14 cellular contexts compared by ENCODE assay signal in the genomic region with DNA sequence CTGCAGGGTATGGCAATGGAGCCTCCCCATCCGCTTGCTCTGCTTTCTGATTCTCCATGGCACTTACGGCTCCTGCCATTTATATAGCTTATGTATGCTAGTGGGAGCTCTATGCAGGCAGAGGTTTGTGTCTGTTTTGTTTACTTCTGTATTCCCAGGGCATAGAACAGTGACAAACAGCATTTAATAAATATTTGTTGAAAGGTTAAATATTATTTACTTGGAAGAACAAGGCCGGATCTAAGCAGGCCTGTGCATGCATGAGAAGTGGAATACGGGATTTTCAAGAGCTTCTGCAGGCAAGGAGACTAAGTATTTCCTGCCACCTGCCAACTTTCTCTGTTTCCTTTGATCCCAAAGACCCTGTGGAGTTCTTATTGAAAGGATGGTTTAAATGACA.
DNase-seq lines count a peak whose midpoint lies in the region; ATAC-seq and TF ChIP-seq lines count a peak whose summit lies in the region.
"Had no signal": no experiment of that assay in that cellular context is flagged by ENCODE, and none has a peak within 500 bp of the region (broad histone marks: within the 10 kb centered on the region; RNA-seq: fewer than 3 reads in every experiment).

No MANE protein-coding gene starts in this region.

- peaks cover 60% of the 10 kb centered on the region for H3K4me1 Mint-ChIP-seq in activated CD8-positive, alpha-beta T cell treated with anti-CD3 and anti-CD28 coated beads, Interleukin-2, amount 10 ng/mL, durations not matched to agents 7 days and 5 days (ENCODE audit: low read depth)
- H3K4me1 Mint-ChIP-seq in activated CD8-positive, alpha-beta T cell treated with anti-CD3 and anti-CD28 coated beads for 36 hours (ENCODE audit: low read depth), result peaks cover 27% of the 10 kb centered on the region

- intact Hi-C loops in activated CD8-positive, alpha-beta T cell treated with anti-CD3 and anti-CD28 coated beads for 36 hours (cut with micrococcal nuclease), result no loop called here

- H3K36me3 Mint-ChIP-seq in activated CD8-positive, alpha-beta T cell treated with anti-CD3 and anti-CD28 coated beads, Interleukin-2, amount 10 ng/mL, durations not matched to agents 7 days and 5 days (ENCODE audit: low read depth), result peaks cover 62% of the 10 kb centered on the region
- H3K36me3 Mint-ChIP-seq in activated CD8-positive, alpha-beta T cell treated with anti-CD3 and anti-CD28 coated beads for 36 hours (ENCODE audit: low read depth), result peaks cover 3% of the 10 kb centered on the region

- H3K4me3 Mint-ChIP-seq in activated CD8-positive, alpha-beta T cell treated with anti-CD3 and anti-CD28 coated beads, Interleukin-2, amount 10 ng/mL, durations not matched to agents 7 days and 5 days, result no peak overlapping the region
- no peak overlapping the region for H3K4me3 Mint-ChIP-seq in activated CD8-positive, alpha-beta T cell treated with anti-CD3 and anti-CD28 coated beads for 36 hours
- H3K4me3 Mint-ChIP-seq: CD4-positive, alpha-beta T cell; HFFc6 had no signal

- CTCF ChIA-PET in activated CD8-positive, alpha-beta T cell treated with anti-CD3 and anti-CD28 coated beads, Interleukin-2, amount 10 ng/mL, durations not matched to agents 7 days and 5 days (lab: Charles Lee), result interaction anchor here (1.2 to 2.7 kb wide), 5 partner anchors 9 to 150 kb away, joined by 3 to 13 read pairs (median 3); no protein-coding TSS in a partner anchor
- CTCF ChIA-PET in activated CD8-positive, alpha-beta T cell treated with anti-CD3 and anti-CD28 coated beads for 36 hours (lab: Charles Lee), result interaction anchor here (1.0 to 1.2 kb wide), 3 partner anchors 110 to 150 kb away, joined by 3 to 5 read pairs (median 3); no protein-coding TSS in a partner anchor

- POLR2A ChIA-PET in activated CD8-positive, alpha-beta T cell treated with anti-CD3 and anti-CD28 coated beads, Interleukin-2, amount 10 ng/mL, durations not matched to agents 7 days and 5 days (lab: Charles Lee), result no interaction called here
- POLR2A ChIA-PET in activated CD8-positive, alpha-beta T cell treated with anti-CD3 and anti-CD28 coated beads for 36 hours (lab: Charles Lee), result interaction anchor here (0.7 kb wide), 1 partner anchor 18 kb away, joined by 3 read pairs; no protein-coding TSS in a partner anchor

- H3K27ac Mint-ChIP-seq in activated CD8-positive, alpha-beta T cell treated with anti-CD3 and anti-CD28 coated beads, Interleukin-2, amount 10 ng/mL, durations not matched to agents 7 days and 5 days, result peak overlapping the region; percentile 69
- H3K27ac Mint-ChIP-seq in activated CD8-positive, alpha-beta T cell treated with anti-CD3 and anti-CD28 coated beads for 36 hours, result no peak overlapping the region
- H3K27ac Mint-ChIP-seq: CD4-positive, alpha-beta T cell had no signal

- peaks cover 47% of the 10 kb centered on the region for H3K9me3 Mint-ChIP-seq in activated CD8-positive, alpha-beta T cell treated with anti-CD3 and anti-CD28 coated beads, Interleukin-2, amount 10 ng/mL, durations not matched to agents 7 days and 5 days (ENCODE audit: insufficient read depth)
- H3K9me3 Mint-ChIP-seq in activated CD8-positive, alpha-beta T cell treated with anti-CD3 and anti-CD28 coated beads for 36 hours, result peaks cover 16% of the 10 kb centered on the region

- ATAC-seq in activated CD8-positive, alpha-beta T cell treated with anti-CD3 and anti-CD28 coated beads, Interleukin-2, amount 10 ng/mL, durations not matched to agents 7 days and 5 days, result no peak
- ATAC-seq in activated CD8-positive, alpha-beta T cell treated with anti-CD3 and anti-CD28 coated beads for 36 hours, result no peak
- no peak for ATAC-seq in HG03196 (IDR thresholded peaks at IDR 0.05; ENCODE audit: unreplicated experiment)

- H3K27me3 Mint-ChIP-seq in activated CD8-positive, alpha-beta T cell treated with anti-CD3 and anti-CD28 coated beads, Interleukin-2, amount 10 ng/mL, durations not matched to agents 7 days and 5 days (ENCODE audit: low read depth), result no peaks in the 10 kb centered on the region
- H3K27me3 Mint-ChIP-seq in activated CD8-positive, alpha-beta T cell treated with anti-CD3 and anti-CD28 coated beads for 36 hours, result no peaks in the 10 kb centered on the region
- H3K27me3 Mint-ChIP-seq: CD4-positive, alpha-beta T cell had no signal

- TF ChIP-seq CTCF in activated CD8-positive, alpha-beta T cell treated with anti-CD3 and anti-CD28 coated beads for 36 hours (IDR thresholded peaks at IDR 0.05), result no peak

- DNase-seq in activated CD8-positive, alpha-beta T cell treated with anti-CD3 and anti-CD28 coated beads, Interleukin-2, amount 10 ng/mL, durations not matched to agents 7 days and 5 days, result no peak
- no peak for DNase-seq in activated CD8-positive, alpha-beta T cell treated with anti-CD3 and anti-CD28 coated beads for 36 hours
- DNase-seq in DMS53 (lab: John Stamatoyannopoulos, UW) (peak; percentile 94), NCI-H1105 (lab: John Stamatoyannopoulos, UW) (peak; percentile 44), NCI-H345 (lab: John Stamatoyannopoulos, UW) (peak; percentile 84), SIG-M5 treated with dmso at 0.1 percent for 504 hours (lab: John Stamatoyannopoulos, UW; ENCODE audit: unreplicated experiment) (no peak), medulla oblongata (ENCODE audit: extremely low spot score) (no peak)
- DNase-seq: Caco-2; CD4-positive, alpha-beta T cell; DMS79 treated with DMSO at 0.1 percent for 48 hours; GF-D8; GOT3; HFFc6 had no signal

Comparison
In these comparisons a context has a peak if more than half of its experiments do, and no peak if none do; other contexts are left out.
1. DNase-seq: peak in DMS53 (single experiment), NCI-H1105 (single experiment) and NCI-H345 (single experiment); none in activated CD8-positive, alpha-beta T cell treated with anti-CD3 and anti-CD28 coated beads, Interleukin-2, amount 10 ng/mL, durations not matched to agents 7 days and 5 days (single experiment), activated CD8-positive, alpha-beta T cell treated with anti-CD3 and anti-CD28 coated beads for 36 hours (single experiment), SIG-M5 treated with dmso at 0.1 percent for 504 hours (single experiment) and medulla oblongata (single experiment).